Comparison of ENCODE assay signal across 8 cellular contexts in genomic region chr7:127347567-127348246, GRCh38. TPM values are rescaled to one million over a fixed set of nuclear protein-coding genes. Genes with fewer than 3 reads are reported as not detected.
DNase-seq lines count a peak whose midpoint lies in the region; ATAC-seq and TF ChIP-seq lines count a peak whose summit lies in the region.

No MANE protein-coding gene starts in this region.

- TF ChIP-seq CTCF in SK-N-SH (IDR thresholded peaks at IDR 0.05): peak; percentile 43

- H3K9me3 Mint-ChIP-seq in activated naive CD8-positive, alpha-beta T cell treated with anti-CD3 and anti-CD28 coated beads, Interleukin-2, amount 10 ng/mL, durations not matched to agents 7 days and 5 days: no peaks in the 10 kb centered on the region

- H3K79me2 ChIP-seq in SK-N-SH (ENCODE audit: insufficient read depth): no peaks in the 10 kb centered on the region

- H3K9me2 ChIP-seq in SK-N-SH: 0 out of 2 replicates have a peak, but pooled peaks cover 6% of the 10 kb centered on the region

- intact Hi-C loops in cardiac septum (cut with DNase I): loop anchor here (5.0 kb wide), 1 partner anchor 45 kb away; the partner anchor contains the start of gene ZNF800
- intact Hi-C loops in aorta (cut with DNase I): no loop called here

- peak overlapping the region; percentile 30 to 46 for H3K4me3 ChIP-seq in SK-N-SH (ENCODE audit: low read depth in 2 of 2, low read length in 1 of 2)
- peak overlapping the region; percentile 59 for H3K4me3 ChIP-seq in rectal smooth muscle tissue (ENCODE audit: low read length)
- H3K4me3 ChIP-seq in aorta (ENCODE audit: low read length in 2 of 2): peak overlapping the region in 1 of 2 donors; percentile 21

- TF ChIP-seq EP300 in SK-N-SH (IDR thresholded peaks at IDR 0.05; ENCODE audit: borderline replicate concordance in 1 of 2, low read depth in 1 of 2, low read length in 1 of 2): no peak

- no peak overlapping the region for H3K27ac Mint-ChIP-seq in activated naive CD8-positive, alpha-beta T cell treated with anti-CD3 and anti-CD28 coated beads, Interleukin-2, amount 10 ng/mL, durations not matched to agents 7 days and 5 days

- peaks cover 10% of the 10 kb centered on the region; the same call in 1 of the 2 replicates for H3K9me3 ChIP-seq in SK-N-SH
- no peaks in the 10 kb centered on the region for H3K9me3 ChIP-seq in aorta (ENCODE audit: control insufficient read depth, low read length)

- H3K27ac ChIP-seq in SK-N-SH (ENCODE audit: low read depth in 2 of 2, low read length in 1 of 2): no peak overlapping the region
- no peak overlapping the region for H3K27ac ChIP-seq in rectal smooth muscle tissue (ENCODE audit: low read depth, low read length)
- no peak overlapping the region for H3K27ac ChIP-seq in aorta (ENCODE audit: low read depth in 1 of 2, low read length in 2 of 2)

- no peak overlapping the region for H3K9ac ChIP-seq in SK-N-SH
- peak overlapping the region; percentile 39 for H3K9ac ChIP-seq in rectal smooth muscle tissue (ENCODE audit: low read length)

- H3K36me3 Mint-ChIP-seq in activated naive CD8-positive, alpha-beta T cell treated with anti-CD3 and anti-CD28 coated beads, Interleukin-2, amount 10 ng/mL, durations not matched to agents 7 days and 5 days: peaks cover 9% of the 10 kb centered on the region

- H3F3A ChIP-seq in SK-N-SH (replicated peaks; ENCODE audit: insufficient read depth): peaks cover 12% of the 10 kb centered on the region

- DNase-seq in DMS153 (lab: John Stamatoyannopoulos, UW): peak; percentile 19
- DNase-seq in KBM-7: peak; percentile 65
- DNase-seq in SK-N-SH: peak; percentile 96
- peak; percentile 85 for DNase-seq in activated naive CD8-positive, alpha-beta T cell treated with anti-CD3 and anti-CD28 coated beads, Interleukin-2, amount 10 ng/mL, durations not matched to agents 7 days and 5 days
- peak; percentile 80 for DNase-seq in cardiac septum (ENCODE audit: low spot score)
- peak; percentile 73 to 89 for DNase-seq in aorta

- H3K36me3 ChIP-seq in SK-N-SH (replicated peaks in 1 of 2; ENCODE audit: control insufficient read depth in 1 of 2, insufficient read depth in 2 of 2, low read length in 1 of 2) (peaks cover 23 to 37% of the 10 kb centered on the region in 2 experiments), rectal smooth muscle tissue (ENCODE audit: control insufficient read depth, insufficient read depth, low read length) (no peaks in the 10 kb centered on the region), aorta (ENCODE audit: control insufficient read depth in 1 of 2, insufficient read depth in 2 of 2, low read length in 1 of 2) (no peaks in the 10 kb centered on the region)

- peaks cover 8% of the 10 kb centered on the region for H3K27me3 Mint-ChIP-seq in activated naive CD8-positive, alpha-beta T cell treated with anti-CD3 and anti-CD28 coated beads, Interleukin-2, amount 10 ng/mL, durations not matched to agents 7 days and 5 days

- H3K4me2 ChIP-seq in SK-N-SH: peak overlapping the region; percentile 60; the same call in 1 of the 2 replicates

- CTCF ChIA-PET in SK-N-SH (lab: Yijun Ruan, JAX): interaction anchor here (0.6 to 3.6 kb wide), 40 partner anchors 8 to 871 kb away, joined by 3 to 36 read pairs (median 4); partner anchors contain the start of gene ZNF800

- H3K27me3 ChIP-seq in SK-N-SH (ENCODE audit: insufficient read depth) (no peaks in the 10 kb centered on the region), rectal smooth muscle tissue (ENCODE audit: control insufficient read depth, insufficient read depth, low read length) (no peaks in the 10 kb centered on the region), aorta (ENCODE audit: control insufficient read depth in 1 of 2, insufficient read depth in 2 of 2, low read length in 1 of 2) (no peaks in the 10 kb centered on the region)

- H3K4me1 ChIP-seq in SK-N-SH (ENCODE audit: control insufficient read depth in 1 of 2, insufficient read depth in 2 of 2, low read depth in 1 of 2, low read length in 1 of 2) (peaks cover 0 to 9% of the 10 kb centered on the region in 2 experiments; a peak in 2 of 4 replicates), rectal smooth muscle tissue (ENCODE audit: control insufficient read depth, insufficient read depth, low read length) (no peaks in the 10 kb centered on the region), aorta (ENCODE audit: control insufficient read depth in 1 of 2, insufficient read depth in 2 of 2, low read length in 2 of 2) (no peaks in the 10 kb centered on the region)

- in situ Hi-C loops in KBM-7 (cut with MboI; ENCODE audit: low pct_unique_long_range_greater_than_20kb, low sequenced_read_pairs): no loop called here

- H3K4me1 Mint-ChIP-seq in activated naive CD8-positive, alpha-beta T cell treated with anti-CD3 and anti-CD28 coated beads, Interleukin-2, amount 10 ng/mL, durations not matched to agents 7 days and 5 days: peaks cover 5% of the 10 kb centered on the region

- POLR2A ChIA-PET in SK-N-SH (lab: Yijun Ruan, JAX): interaction anchor here (1.0 kb wide), 1 partner anchor 44 kb away, joined by 3 read pairs; the partner anchor contains the start of gene ZNF800
- POLR2A ChIA-PET in activated naive CD8-positive, alpha-beta T cell treated with anti-CD3 and anti-CD28 coated beads, Interleukin-2, amount 10 ng/mL, durations not matched to agents 7 days and 5 days (lab: Charles Lee): interaction anchor here (0.9 to 1.7 kb wide), 4 partner anchors 22 to 100 kb away, joined by 3 to 7 read pairs (median 3); partner anchors contain the start of gene ZNF800

- WGBS in SK-N-SH (ENCODE audit: low lambda C conversion rate): 27% methylated on average over 50 of the region's 79 CpGs
- 5% methylated on average over 55 to 79 of the region's 79 CpGs for WGBS in aorta, 2 donors

- H4K20me1 ChIP-seq in SK-N-SH (ENCODE audit: insufficient read depth): no peaks in the 10 kb centered on the region

- peak overlapping the region; percentile 60 for H3K4me3 Mint-ChIP-seq in activated naive CD8-positive, alpha-beta T cell treated with anti-CD3 and anti-CD28 coated beads, Interleukin-2, amount 10 ng/mL, durations not matched to agents 7 days and 5 days

- H2AFZ ChIP-seq in SK-N-SH (ENCODE audit: low read depth): peak overlapping the region; percentile 38; the same call in 1 of the 2 replicates

- peak; percentile 53; the same call in 1 of the 2 replicates for TF ChIP-seq RAD21 in SK-N-SH (IDR thresholded peaks at IDR 0.05; ENCODE audit: low read length)

- ATAC-seq in GM21529 (IDR thresholded peaks at IDR 0.05; ENCODE audit: unreplicated experiment): peak; percentile 97
- ATAC-seq in activated naive CD8-positive, alpha-beta T cell treated with anti-CD3 and anti-CD28 coated beads, Interleukin-2, amount 10 ng/mL, durations not matched to agents 7 days and 5 days (ENCODE audit: low read depth): peak; percentile 100
- ATAC-seq in aorta (ENCODE audit: low FRiP score): peak; percentile 92

TF ChIP-seq in SK-N-SH, 30 proteins besides CTCF, POLR2A, EP300 and RAD21 (continues in another document):
- TF ChIP-seq USF2 (IDR thresholded peaks at IDR 0.05; ENCODE audit: borderline replicate concordance, low read depth, low read length) (no peak), MXI1 (IDR thresholded peaks at IDR 0.05; ENCODE audit: low read depth, low read length) (peak; percentile 62), SIN3A (IDR thresholded peaks at IDR 0.05; ENCODE audit: borderline replicate concordance, low read depth, low read length) (peak; percentile 29; the same call in 1 of the 2 replicates), SMC3 (IDR thresholded peaks at IDR 0.05; ENCODE audit: low read depth, low read length) (peak; percentile 58; the same call in 1 of the 2 replicates)
- TF ChIP-seq, protein P1, sequence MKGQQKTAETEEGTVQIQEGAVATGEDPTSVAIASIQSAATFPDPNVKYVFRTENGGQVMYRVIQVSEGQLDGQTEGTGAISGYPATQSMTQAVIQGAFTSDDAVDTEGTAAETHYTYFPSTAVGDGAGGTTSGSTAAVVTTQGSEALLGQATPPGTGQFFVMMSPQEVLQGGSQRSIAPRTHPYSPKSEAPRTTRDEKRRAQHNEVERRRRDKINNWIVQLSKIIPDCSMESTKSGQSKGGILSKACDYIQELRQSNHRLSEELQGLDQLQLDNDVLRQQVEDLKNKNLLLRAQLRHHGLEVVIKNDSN (IDR thresholded peaks at IDR 0.05; ENCODE audit: borderline replicate concordance, low read depth): no peak

RNA-seq across cellular contexts. Expression of gene ZNF800, which starts 44.8 kb away (rescaled TPM):
- polyA plus RNA-seq in SK-N-SH (2012; rRNA removed): 8.6 and 9.2 TPM in 2 replicates
- 10.2 TPM in 2 replicates for polyA plus RNA-seq in SK-N-SH (2012; cell fraction: cytosol; rRNA removed)
- polyA plus RNA-seq in SK-N-SH (2012; cell fraction: nucleus; rRNA removed): 36.8 and 38.9 TPM in 2 replicates
- total RNA-seq in activated naive CD8-positive, alpha-beta T cell treated with anti-CD3 and anti-CD28 coated beads, Interleukin-2, amount 10 ng/mL, durations not matched to agents 7 days and 5 days: 10 to 100 TPM; 49.4 to 55.9 TPM
- 26.3 TPM for total RNA-seq in cardiac septum
- 10 to 100 TPM; 39.5 to 46.8 TPM for total RNA-seq in aorta
- polyA plus RNA-seq in aorta: 1 to 10 TPM; 3.4 to 8.1 TPM

Comparison
In these comparisons a context has a peak if more than half of its experiments do, and no peak if none do; other contexts are left out.
1. DNase-seq: peak in every context shown above with its lines; median percentile 96 in SK-N-SH; 85 in activated naive CD8-positive, alpha-beta T cell treated with anti-CD3 and anti-CD28 coated beads, Interleukin-2, amount 10 ng/mL, durations not matched to agents 7 days and 5 days; 81 in aorta; 80 in cardiac septum; 65 in KBM-7; 19 in DMS153.